Comparison of ENCODE assay signal across 15 cellular contexts in the genomic region with DNA sequence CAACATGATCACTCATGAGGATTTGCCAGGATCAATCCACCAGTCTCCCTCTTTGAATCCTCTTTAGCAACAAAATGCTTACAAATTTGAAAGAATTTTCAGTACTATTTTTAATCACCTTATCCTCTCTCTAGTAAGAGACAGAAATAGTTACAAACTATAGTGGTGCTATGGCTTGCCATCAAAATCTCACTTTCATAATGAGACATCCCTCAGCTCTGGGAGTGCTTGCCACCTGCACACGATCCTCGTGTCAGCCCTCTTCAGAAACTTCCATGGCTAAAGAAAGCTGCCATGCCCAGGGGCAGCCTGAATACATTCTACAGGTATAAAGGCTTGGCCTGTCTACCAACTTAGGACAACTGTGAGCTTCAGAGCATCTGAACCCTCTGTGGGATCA. TPM values are rescaled to one million over a fixed set of nuclear protein-coding genes. Genes with fewer than 3 reads are reported as not detected.
DNase-seq lines count a peak whose midpoint lies in the region; ATAC-seq and TF ChIP-seq lines count a peak whose summit lies in the region.
"Had no signal": no experiment of that assay in that cellular context is flagged by ENCODE, and none has a peak within 500 bp of the region (broad histone marks: within the 10 kb centered on the region; RNA-seq: fewer than 3 reads in every experiment).

No MANE protein-coding gene starts in this region.

- no peaks in the 10 kb centered on the region for H3K36me3 Mint-ChIP-seq in mesothelial cell of epicardium
- H3K36me3 Mint-ChIP-seq: CD14-positive monocyte had no signal

- TF ChIP-seq CTCF in mesothelial cell of epicardium (IDR thresholded peaks at IDR 0.05; ENCODE audit: unreplicated experiment) = no peak
- TF ChIP-seq CTCF in brain microvascular endothelial cell (IDR thresholded peaks at IDR 0.05; ENCODE audit: low read depth, low read length, missing control alignments) = no peak

- H3K4me3 ChIP-seq in brain microvascular endothelial cell (ENCODE audit: low read depth, low read length) = no peak overlapping the region

- H3K27ac ChIP-seq in brain microvascular endothelial cell = no peak overlapping the region

- H3K27ac Mint-ChIP-seq in mesothelial cell of epicardium = no peak overlapping the region
- H3K27ac Mint-ChIP-seq: CD14-positive monocyte; stimulated activated naive B cell treated with anti-CD40 and anti-IgM and Interleukin-4, amounts not matched to agents 10 μg/mL and 1 μg/mL and 100 μg/mL, for 72 hours had no signal

- DNase-seq in RPMI8226 = no peak
- no peak for DNase-seq in mesothelial cell of epicardium (ENCODE audit: low spot score in 2 of 2, unreplicated experiment in 2 of 2)
- DNase-seq in brain microvascular endothelial cell = no peak
- DNase-seq in ureter (ENCODE audit: low spot score) = no peak
- DNase-seq: mesenchymal stem cell; NCI-H1092; NCI-H446 treated with DMSO at 0.1 percent for 48 hours; stimulated activated CD4-positive, alpha-beta T cell treated with anti-CD3 and anti-CD28 coated beads, Interleukin-2, amount 100 ng/mL, for 24 hours; stimulated activated naive B cell treated with anti-CD40 and anti-IgM and Interleukin-4, amounts not matched to agents 10 μg/mL and 1 μg/mL and 100 μg/mL, for 72 hours; T1000 had no signal

- no peak overlapping the region for H3K4me3 Mint-ChIP-seq in mesothelial cell of epicardium
- H3K4me3 Mint-ChIP-seq: CD14-positive monocyte; stimulated activated naive B cell treated with anti-CD40 and anti-IgM and Interleukin-4, amounts not matched to agents 10 μg/mL and 1 μg/mL and 100 μg/mL, for 72 hours had no signal

- H3K9me3 Mint-ChIP-seq in mesothelial cell of epicardium = peaks cover 13% of the 10 kb centered on the region

- no peaks in the 10 kb centered on the region for H3K27me3 Mint-ChIP-seq in mesothelial cell of epicardium (ENCODE audit: low read depth)

- H3K27me3 ChIP-seq in brain microvascular endothelial cell (replicated peaks) = no peaks in the 10 kb centered on the region

- ATAC-seq in GM18511 (IDR thresholded peaks at IDR 0.05; ENCODE audit: unreplicated experiment) (peak; percentile 71), GM19395 (IDR thresholded peaks at IDR 0.05; ENCODE audit: unreplicated experiment) (peak; percentile 61), HG02759 (IDR thresholded peaks at IDR 0.05; ENCODE audit: unreplicated experiment) (peak; percentile 45), HG03442 (IDR thresholded peaks at IDR 0.05; ENCODE audit: unreplicated experiment) (peak; percentile 68)
- ATAC-seq: stimulated activated naive B cell treated with anti-CD40 and anti-IgM and Interleukin-4, amounts not matched to agents 10 μg/mL and 1 μg/mL and 100 μg/mL, for 72 hours had no signal

- peaks cover 2% of the 10 kb centered on the region for H3K4me1 Mint-ChIP-seq in mesothelial cell of epicardium

- in situ Hi-C loops in brain microvascular endothelial cell (cut with HindIII; ENCODE audit: low pct_ligation_motif_present, low sequenced_read_pairs) = no loop called here

- H3K36me3 ChIP-seq in brain microvascular endothelial cell (replicated peaks) = no peaks in the 10 kb centered on the region

RNA-seq across cellular contexts. Expression of a gene that starts 5.1 kb away (rescaled TPM):
- 186 to 190 TPM (median 186 TPM) in 3 replicates for total RNA-seq in mesothelial cell of epicardium
- total RNA-seq in ureter = 181 TPM
